In genomic region chr17:59327136-59327878, GRCh38 we compare ENCODE assay signal across 13 cellular contexts. TPM values are rescaled to one million over a fixed set of nuclear protein-coding genes. Genes with fewer than 3 reads are reported as not detected.
DNase-seq lines count a peak whose midpoint lies in the region; ATAC-seq and TF ChIP-seq lines count a peak whose summit lies in the region.
"Had no signal": no experiment of that assay in that cellular context is flagged by ENCODE, and none has a peak within 500 bp of the region (broad histone marks: within the 10 kb centered on the region; RNA-seq: fewer than 3 reads in every experiment).

No MANE protein-coding gene starts in this region.

- TF ChIP-seq CTCF in chondrocyte (IDR thresholded peaks at IDR 0.05) (no peak), neural progenitor cell (IDR thresholded peaks at IDR 0.05) (no peak)

- H3K4me3 ChIP-seq in CD4-positive, CD25-positive, alpha-beta regulatory T cell (ENCODE audit: low read depth, low read length): no peak overlapping the region
- H3K4me3 ChIP-seq in neural progenitor cell: no peak overlapping the region

- DNase-seq in CD4-positive, CD25-positive, alpha-beta regulatory T cell: no peak
- DNase-seq in D341Med (ENCODE audit: low spot score) (peak; percentile 7), chondrocyte (ENCODE audit: low spot score) (no peak), neural progenitor cell (ENCODE audit: low spot score) (no peak), retina (no peak), midbrain (lab: John Stamatoyannopoulos, UW) (no peak), NCI-H446 treated with DMSO at 0.1 percent for 48 hours (lab: John Stamatoyannopoulos, UW) (no peak)
- DNase-seq: GDM1; left cardiac atrium; stimulated activated CD4-positive, alpha-beta T cell treated with anti-CD3 and anti-CD28 coated beads, Interleukin-1b, Interleukin-23, amount 100 ng/mL, for 48 hours; trophoblast cell had no signal

- no peak overlapping the region for H3K4me2 ChIP-seq in neural progenitor cell

- H3K27me3 Mint-ChIP-seq in CD4-positive, CD25-positive, alpha-beta regulatory T cell: no peaks in the 10 kb centered on the region
- H3K27me3 Mint-ChIP-seq in chondrocyte (ENCODE audit: low read depth) (no peaks in the 10 kb centered on the region), neural progenitor cell (ENCODE audit: insufficient read depth, low read depth) (peaks cover 2% of the 10 kb centered on the region)

- H3F3A ChIP-seq in neural progenitor cell (ENCODE audit: low read depth): peaks cover 33% of the 10 kb centered on the region

- H3K4me1 Mint-ChIP-seq in CD4-positive, CD25-positive, alpha-beta regulatory T cell: peaks cover 9 to 50% (median 41%) of the 10 kb centered on the region in 4 donors
- peaks cover 40% of the 10 kb centered on the region for H3K4me1 Mint-ChIP-seq in chondrocyte (ENCODE audit: low read depth)
- H3K4me1 Mint-ChIP-seq in neural progenitor cell: peaks cover 28% of the 10 kb centered on the region

- peaks cover 5% of the 10 kb centered on the region for H4K20me1 ChIP-seq in neural progenitor cell (ENCODE audit: low read depth)

- H3K9me3 ChIP-seq in CD4-positive, CD25-positive, alpha-beta regulatory T cell (ENCODE audit: control insufficient read depth in 2 of 2, low read length in 2 of 2): no peaks in the 10 kb centered on the region
- H3K9me3 ChIP-seq in neural progenitor cell (ENCODE audit: low read depth): no peaks in the 10 kb centered on the region

- H3K79me2 ChIP-seq in neural progenitor cell (ENCODE audit: low read depth): peaks cover 4% of the 10 kb centered on the region

- no peaks in the 10 kb centered on the region for H3K36me3 Mint-ChIP-seq in CD4-positive, CD25-positive, alpha-beta regulatory T cell
- H3K36me3 Mint-ChIP-seq in chondrocyte (ENCODE audit: low read depth) (no peaks in the 10 kb centered on the region), neural progenitor cell (no peaks in the 10 kb centered on the region)

- peaks cover 45% of the 10 kb centered on the region for H3K4me1 ChIP-seq in CD4-positive, CD25-positive, alpha-beta regulatory T cell (ENCODE audit: control insufficient read depth, insufficient read depth, low read length, poor library complexity, severe bottlenecking)
- H3K4me1 ChIP-seq in neural progenitor cell: peaks cover 29% of the 10 kb centered on the region

- no peak for ATAC-seq in CD4-positive, CD25-positive, alpha-beta regulatory T cell (ENCODE audit: low read depth in 2 of 2)
- ATAC-seq: left cardiac atrium had no signal

- H3K36me3 ChIP-seq in CD4-positive, CD25-positive, alpha-beta regulatory T cell (ENCODE audit: control insufficient read depth, insufficient read depth, low read length): no peaks in the 10 kb centered on the region
- no peaks in the 10 kb centered on the region for H3K36me3 ChIP-seq in neural progenitor cell

- no peak overlapping the region for H3K9ac ChIP-seq in neural progenitor cell

- peak overlapping the region; percentile 85 to 95 (median 92) for H3K27ac Mint-ChIP-seq in CD4-positive, CD25-positive, alpha-beta regulatory T cell
- H3K27ac Mint-ChIP-seq in chondrocyte (ENCODE audit: unreplicated experiment) (peak overlapping the region; percentile 90), neural progenitor cell (peak overlapping the region; percentile 31)

- no peak overlapping the region for H3K27ac ChIP-seq in CD4-positive, CD25-positive, alpha-beta regulatory T cell (ENCODE audit: insufficient read depth, low read length, poor library complexity, severe bottlenecking)
- no peak overlapping the region for H3K27ac ChIP-seq in neural progenitor cell

- peak overlapping the region; percentile 22 for H2AFZ ChIP-seq in neural progenitor cell (replicated peaks)

- H3K9me3 Mint-ChIP-seq in CD4-positive, CD25-positive, alpha-beta regulatory T cell: peaks cover 0 to 1% (median 0%) of the 10 kb centered on the region in 7 donors
- no peaks in the 10 kb centered on the region for H3K9me3 Mint-ChIP-seq in chondrocyte (ENCODE audit: low read depth)
- H3K9me3 Mint-ChIP-seq in neural progenitor cell: no peaks in the 10 kb centered on the region
- H3K9me3 Mint-ChIP-seq: activated T-helper 2 cell treated with anti-CD3 and anti-CD28 coated beads, Interferon-gamma antibody, Interleukin-2, Interleukin-4, amounts not matched to agents 10 μg/mL and 5 μg/mL and 100 μg/mL, durations not matched to agents 14 hours and 24 hours and 36 hours; T-helper 2 cell treated with Interferon-gamma antibody and Interleukin-4, amounts not matched to agents 5 μg/mL and 100 μg/mL, for 36 hours had no signal

- no peaks in the 10 kb centered on the region for H3K27me3 ChIP-seq in CD4-positive, CD25-positive, alpha-beta regulatory T cell (ENCODE audit: control insufficient read depth, insufficient read depth, low read length)
- H3K27me3 ChIP-seq in neural progenitor cell: no peaks in the 10 kb centered on the region

- peak overlapping the region in 2 of 4 donors; percentile 72 to 79 for H3K4me3 Mint-ChIP-seq in CD4-positive, CD25-positive, alpha-beta regulatory T cell
- H3K4me3 Mint-ChIP-seq in chondrocyte (ENCODE audit: unreplicated experiment) (no peak overlapping the region), neural progenitor cell (no peak overlapping the region)
- H3K4me3 Mint-ChIP-seq: T-helper 2 cell treated with Interferon-gamma antibody and Interleukin-4, amounts not matched to agents 5 μg/mL and 100 μg/mL, for 36 hours had no signal

RNA-seq across cellular contexts. Expression of gene YPEL2, which starts 4.1 kb away (rescaled TPM):
- 64.3 TPM for total RNA-seq in CD4-positive, CD25-positive, alpha-beta regulatory T cell
- 10 to 100 TPM; 35.7 to 45.7 (median 41.2) TPM for polyA plus RNA-seq in CD4-positive, CD25-positive, alpha-beta regulatory T cell
- 41.9 to 52.2 TPM (median 52.1 TPM) in 3 replicates for total RNA-seq in chondrocyte
- 21.4 and 38.0 TPM in 2 replicates for total RNA-seq in neural progenitor cell (ENCODE audit: low replicate concordance)

Comparison
In these comparisons a context has a peak if more than half of its experiments do, and no peak if none do; other contexts are left out.
1. H3K27ac Mint-ChIP-seq: peak in every context shown above with its lines; median percentile 92 in CD4-positive, CD25-positive, alpha-beta regulatory T cell; 90 in chondrocyte; 31 in neural progenitor cell.